22 cellular contexts compared by ENCODE assay signal in the genomic region with DNA sequence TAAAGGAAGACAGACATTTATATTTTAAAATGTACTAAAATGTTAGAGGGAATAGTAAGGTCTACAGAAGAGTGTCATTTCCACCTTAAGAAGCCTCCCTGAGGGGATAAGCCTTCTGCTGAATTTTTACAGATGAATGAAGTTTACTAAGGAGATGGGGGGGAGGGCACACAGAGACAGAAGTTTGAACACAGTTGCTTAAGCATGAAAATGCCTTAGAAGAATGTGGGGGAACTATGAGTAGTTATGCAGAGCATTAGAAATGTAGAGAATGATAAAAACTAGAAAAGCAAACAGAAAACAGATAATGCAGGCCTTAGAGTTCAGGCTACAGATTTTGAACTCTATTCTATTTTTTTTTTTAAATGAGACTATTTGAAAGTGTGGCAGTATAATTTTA.
DNase-seq lines count a peak whose midpoint lies in the region; ATAC-seq, FAIRE-seq and TF ChIP-seq lines count a peak whose summit lies in the region.
"Had no signal": no experiment of that assay in that cellular context is flagged by ENCODE, and none has a peak within 500 bp of the region (broad histone marks: within the 10 kb centered on the region; RNA-seq: fewer than 3 reads in every experiment).

No MANE protein-coding gene starts in this region.

- H3K4me1 ChIP-seq in GM23248 (ENCODE audit: insufficient read depth) (no peaks in the 10 kb centered on the region), adipocyte (ENCODE audit: control insufficient read depth, insufficient read depth, low read length) (peaks cover 10% of the 10 kb centered on the region), trophoblast cell (ENCODE audit: control insufficient read depth in 1 of 2, insufficient read depth in 2 of 2, low read length in 2 of 2) (no peaks in the 10 kb centered on the region)

- no peaks in the 10 kb centered on the region for H4K20me1 ChIP-seq in GM23248 (ENCODE audit: insufficient read depth)

- H3F3A ChIP-seq in GM23248 (ENCODE audit: insufficient read depth), result no peaks in the 10 kb centered on the region

- DNase-seq in GM23248, result peak; percentile 18
- peak; percentile 47 for DNase-seq in adipocyte (ENCODE audit: low read depth)
- peak; percentile 13 for DNase-seq in fibroblast of the aortic adventitia (ENCODE audit: low read depth)
- DNase-seq in trophoblast cell, result peak; percentile 41 to 73
- DNase-seq in T-helper 2 cell treated with Interferon-gamma antibody and Interleukin-4, amounts not matched to agents 5 μg/mL and 100 μg/mL, for 36 hours (ENCODE audit: low spot score), result no peak
- DNase-seq in D721Med (ENCODE audit: insufficient read length, low spot score), result no peak
- DNase-seq: DMS53, EL, GF-D8, MG63, NCI-H1417, NCI-H187, NCI-H2107, NCI-H2227 treated with DMSO at 0.1 percent for 48 hours, NCI-H510A treated with DMSO at 0.1 percent for 48 hours, NCI-H748 treated with DMSO at 0.1 percent for 48 hours, PC-9, RPMI8226, SHP77 had no signal

- H3K79me1 ChIP-seq in trophoblast cell (ENCODE audit: low read length), result no peaks in the 10 kb centered on the region

- H3K27ac Mint-ChIP-seq in T-helper 2 cell treated with Interferon-gamma antibody and Interleukin-4, amounts not matched to agents 5 μg/mL and 100 μg/mL, for 36 hours, result no peak overlapping the region
- H3K27ac Mint-ChIP-seq: CD14-positive monocyte had no signal

- no peak overlapping the region for H4K91ac ChIP-seq in trophoblast cell (ENCODE audit: low read depth, low read length)

- no peak for ATAC-seq in GM18502 (IDR thresholded peaks at IDR 0.05; ENCODE audit: poor library complexity, unreplicated experiment)

- H3K27ac ChIP-seq in GM23248 (no peak overlapping the region), trophoblast cell (ENCODE audit: low read depth, low read length) (no peak overlapping the region)
- H3K27ac ChIP-seq: PC-9 had no signal

- no peak overlapping the region for H3K9ac ChIP-seq in GM23248
- H3K9ac ChIP-seq in adipocyte (ENCODE audit: low read length), result no peak overlapping the region
- no peak overlapping the region for H3K9ac ChIP-seq in trophoblast cell (ENCODE audit: low read length)

- H3K36me3 Mint-ChIP-seq in T-helper 2 cell treated with Interferon-gamma antibody and Interleukin-4, amounts not matched to agents 5 μg/mL and 100 μg/mL, for 36 hours (ENCODE audit: low read depth), result no peaks in the 10 kb centered on the region
- H3K36me3 Mint-ChIP-seq: CD14-positive monocyte had no signal

- H3K4me1 Mint-ChIP-seq in T-helper 2 cell treated with Interferon-gamma antibody and Interleukin-4, amounts not matched to agents 5 μg/mL and 100 μg/mL, for 36 hours (ENCODE audit: low read depth), result no peaks in the 10 kb centered on the region
- H3K4me1 Mint-ChIP-seq: CD14-positive monocyte had no signal

- H3K23ac ChIP-seq in trophoblast cell (ENCODE audit: low read length), result no peak overlapping the region

- no peak overlapping the region for H2BK12ac ChIP-seq in trophoblast cell (ENCODE audit: low read length)

- H3K27me3 Mint-ChIP-seq in T-helper 2 cell treated with Interferon-gamma antibody and Interleukin-4, amounts not matched to agents 5 μg/mL and 100 μg/mL, for 36 hours (ENCODE audit: low read depth), result no peaks in the 10 kb centered on the region

- H2BK5ac ChIP-seq in trophoblast cell (ENCODE audit: low read depth, low read length, poor library complexity), result no peak overlapping the region

- no peak for FAIRE-seq in D721Med (lab: Jason Lieb, UNC)
- FAIRE-seq: A204.1 had no signal

- TF ChIP-seq CTCF in fibroblast of the aortic adventitia (IDR thresholded peaks at IDR 0.05; ENCODE audit: insufficient read depth, low read length) (no peak), D721Med (IDR thresholded peaks at IDR 0.05; ENCODE audit: insufficient read depth, missing control alignments) (no peak)

- no peak overlapping the region for H3K14ac ChIP-seq in trophoblast cell (ENCODE audit: low read length)

- H2AFZ ChIP-seq in GM23248 (no peak overlapping the region), trophoblast cell (ENCODE audit: insufficient read depth, low read length, poor library complexity) (no peak overlapping the region)
- H2AFZ ChIP-seq: PC-9 had no signal

- no peak overlapping the region for H3K4me2 ChIP-seq in GM23248 (ENCODE audit: unreplicated experiment)
- no peak overlapping the region for H3K4me2 ChIP-seq in trophoblast cell (ENCODE audit: low read length)
- H3K4me2 ChIP-seq: PC-9 had no signal

- no peak overlapping the region for H2AK5ac ChIP-seq in trophoblast cell (ENCODE audit: low read length)

- H3K9me3 Mint-ChIP-seq in T-helper 2 cell treated with Interferon-gamma antibody and Interleukin-4, amounts not matched to agents 5 μg/mL and 100 μg/mL, for 36 hours, result no peaks in the 10 kb centered on the region

- in situ Hi-C loops in GM23248 (cut with MboI), result loop anchor here (10.0 kb wide), 1 partner anchor 65 kb away; no protein-coding TSS in a partner anchor

- no peak overlapping the region for H3K4ac ChIP-seq in trophoblast cell (ENCODE audit: low read depth, low read length)

- H3K4me3 Mint-ChIP-seq in T-helper 2 cell treated with Interferon-gamma antibody and Interleukin-4, amounts not matched to agents 5 μg/mL and 100 μg/mL, for 36 hours, result no peak overlapping the region
- H3K4me3 Mint-ChIP-seq: CD14-positive monocyte had no signal

- no peak overlapping the region for H3K18ac ChIP-seq in trophoblast cell (ENCODE audit: low read length)

- no peak overlapping the region for H4K12ac ChIP-seq in trophoblast cell (ENCODE audit: low read depth, low read length)

- H3K36me3 ChIP-seq in GM23248 (ENCODE audit: low read depth) (no peaks in the 10 kb centered on the region), adipocyte (ENCODE audit: control insufficient read depth, insufficient read depth, low read length, severe bottlenecking) (no peaks in the 10 kb centered on the region), trophoblast cell (ENCODE audit: control insufficient read depth in 1 of 2, insufficient read depth in 2 of 2, low read length in 2 of 2) (no peaks in the 10 kb centered on the region)
- H3K36me3 ChIP-seq: MG63 had no signal

- no peaks in the 10 kb centered on the region for H3K79me2 ChIP-seq in GM23248 (ENCODE audit: insufficient read depth)
- H3K79me2 ChIP-seq in trophoblast cell (ENCODE audit: control insufficient read depth, insufficient read depth, low read length, poor library complexity), result no peaks in the 10 kb centered on the region

- H3K27me3 ChIP-seq in GM23248 (replicated peaks; ENCODE audit: insufficient read depth), result no peaks in the 10 kb centered on the region; the same call in 1 of the 2 replicates
- peaks cover under 1% of the 10 kb centered on the region for H3K27me3 ChIP-seq in adipocyte (replicated peaks; ENCODE audit: control insufficient read depth, insufficient read depth, low read length)
- no peaks in the 10 kb centered on the region for H3K27me3 ChIP-seq in trophoblast cell (ENCODE audit: insufficient read depth, low read length)
- H3K27me3 ChIP-seq: MG63 had no signal

- H3K4me3 ChIP-seq in GM23248 (no peak overlapping the region), adipocyte (ENCODE audit: low read length) (no peak overlapping the region), fibroblast of the aortic adventitia (ENCODE audit: low read depth, low read length) (no peak overlapping the region), trophoblast cell (ENCODE audit: low read depth, low read length) (no peak overlapping the region)
- H3K4me3 ChIP-seq: MG63, PC-9 had no signal

- no peak overlapping the region for H4K8ac ChIP-seq in trophoblast cell (ENCODE audit: low read depth, low read length)

- no peaks in the 10 kb centered on the region for H3K9me3 ChIP-seq in GM23248 (ENCODE audit: low read depth)
- peaks cover 3% of the 10 kb centered on the region for H3K9me3 ChIP-seq in adipocyte (ENCODE audit: control insufficient read depth, low read length)
- no peaks in the 10 kb centered on the region for H3K9me3 ChIP-seq in trophoblast cell (ENCODE audit: insufficient read depth, low read depth, low read length)
- H3K9me3 ChIP-seq: MG63 had no signal

- no peaks in the 10 kb centered on the region for H3K9me2 ChIP-seq in GM23248 (ENCODE audit: insufficient read depth)

- H2BK120ac ChIP-seq in trophoblast cell (ENCODE audit: insufficient read depth, low read length, poor library complexity), result no peak overlapping the region

Comparison
In these comparisons a context has a peak if more than half of its experiments do, and no peak if none do; other contexts are left out.
1. DNase-seq: peak in GM23248 (single experiment), adipocyte (single experiment), fibroblast of the aortic adventitia (single experiment) and trophoblast cell (2 of 2); none in T-helper 2 cell treated with Interferon-gamma antibody and Interleukin-4, amounts not matched to agents 5 μg/mL and 100 μg/mL, for 36 hours (single experiment) and D721Med (single experiment).